24 cellular contexts compared by ENCODE assay signal in the genomic region with DNA sequence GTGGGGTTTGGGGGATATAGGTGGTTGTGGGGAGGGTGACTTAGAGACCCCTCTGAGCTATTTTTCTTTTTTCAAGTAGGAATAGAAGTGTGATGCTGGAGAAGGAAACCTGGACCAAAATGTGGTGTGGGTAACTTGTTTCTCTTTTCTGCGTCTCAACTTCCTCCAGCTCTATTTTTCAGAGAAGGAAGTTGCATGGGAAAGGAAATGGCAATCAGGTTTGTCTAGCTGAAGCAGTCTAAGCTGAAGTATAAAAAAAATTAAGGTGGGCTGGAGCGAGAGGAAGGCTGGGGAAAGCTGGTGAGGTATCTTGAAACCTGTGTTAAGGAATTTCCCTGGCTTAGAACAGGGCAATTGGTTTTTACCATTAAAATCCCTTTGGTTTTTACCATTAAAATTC. TPM values are rescaled to one million over a fixed set of nuclear protein-coding genes. Genes with fewer than 3 reads are reported as not detected.
DNase-seq lines count a peak whose midpoint lies in the region; ATAC-seq and TF ChIP-seq lines count a peak whose summit lies in the region.
"Had no signal": no experiment of that assay in that cellular context is flagged by ENCODE, and none has a peak within 500 bp of the region (broad histone marks: within the 10 kb centered on the region; RNA-seq: fewer than 3 reads in every experiment).

No MANE protein-coding gene starts in this region.

- no peaks in the 10 kb centered on the region for H3K9me2 ChIP-seq in PC-3 (replicated peaks; ENCODE audit: low read length)

- DNase-seq in activated naive CD4-positive, alpha-beta T cell treated with Interleukin-2 at 50 U/mL for 16 hours, result no peak
- DNase-seq in activated T-helper 1 cell treated with anti-CD3 and anti-CD28 coated beads, Interleukin-12 subunit alpha, Interleukin-12 subunit beta, Interleukin-2, Interleukin-4 antibody, amounts not matched to agents 30 ng/mL and 10 ng/mL and 1 ng/mL, durations not matched to agents 14 hours and 24 hours and 36 hours (ENCODE audit: low spot score), result no peak
- DNase-seq in NCI-H2171 treated with DMSO at 0.1 percent for 48 hours (lab: John Stamatoyannopoulos, UW) (no peak), PC-3 (no peak), iPS-NIHi7 (ENCODE audit: extremely low spot score) (no peak)
- DNase-seq: activated CD4-positive, alpha-beta memory T cell treated with anti-CD3 and anti-CD28 coated beads for 36 hours; activated T-cell treated with anti-CD3 and anti-CD28 coated beads, Interleukin-2, amount 50 U/mL, for 24 hours; body of pancreas; effector CD8-positive, alpha-beta T cell; foreskin melanocyte; left ventricle myocardium inferior; NCI-H526; OCI-M1; SHP77; WERI-Rb-1 had no signal

- H3K27me3 Mint-ChIP-seq in activated naive CD4-positive, alpha-beta T cell treated with anti-CD3 and anti-CD28 coated beads, Interleukin-2, amount 50 U/mL, for 24 hours, result no peaks in the 10 kb centered on the region
- no peaks in the 10 kb centered on the region for H3K27me3 Mint-ChIP-seq in IgD-negative memory B cell
- peaks cover 1% of the 10 kb centered on the region for H3K27me3 Mint-ChIP-seq in activated T-helper 1 cell treated with anti-CD3 and anti-CD28 coated beads, Interleukin-12 subunit alpha, Interleukin-12 subunit beta, Interleukin-2, Interleukin-4 antibody, amounts not matched to agents 30 ng/mL and 10 ng/mL and 1 ng/mL, durations not matched to agents 14 hours and 24 hours and 36 hours (ENCODE audit: insufficient read depth)
- no peaks in the 10 kb centered on the region for H3K27me3 Mint-ChIP-seq in stimulated activated memory B cell treated with anti-CD40 and anti-IgM and Interleukin-4, amounts not matched to agents 10 μg/mL and 1 μg/mL and 100 μg/mL, for 72 hours
- H3K27me3 Mint-ChIP-seq: activated CD4-positive, alpha-beta memory T cell treated with anti-CD3 and anti-CD28 coated beads for 36 hours; activated T-cell treated with anti-CD3 and anti-CD28 coated beads, Interleukin-2, amount 50 U/mL, for 24 hours; progenitor cell of endocrine pancreas had no signal

- H3K27ac ChIP-seq in PC-3 (ENCODE audit: low read length), result no peak overlapping the region
- H3K27ac ChIP-seq: body of pancreas, left ventricle myocardium inferior, neural progenitor cell, vagina, WERI-Rb-1 had no signal

- H3K79me2 ChIP-seq in PC-3 (ENCODE audit: low read length), result no peaks in the 10 kb centered on the region

- no peak overlapping the region for H3K4me2 ChIP-seq in PC-3 (ENCODE audit: low read length)
- H3K4me2 ChIP-seq: neural progenitor cell had no signal

- BruUV-seq in PC-3 (replicated peaks; lab: Mats Ljungman, UMichigan), result no TSS peak

- no peak for ATAC-seq in stimulated activated memory B cell treated with anti-CD40 and anti-IgM and Interleukin-4, amounts not matched to agents 10 μg/mL and 1 μg/mL and 100 μg/mL, for 72 hours
- ATAC-seq in PC-3, result no peak
- ATAC-seq: activated naive CD4-positive, alpha-beta T cell treated with anti-CD3 and anti-CD28 coated beads, Interleukin-2, amount 50 U/mL, for 72 hours; body of pancreas; HCT116 had no signal

- TF ChIP-seq CTCF in PC-3 (conservative IDR thresholded peaks at IDR 0.05; ENCODE audit: low read depth, low read length), result no peak

- H3K4me1 ChIP-seq in PC-3 (ENCODE audit: insufficient read depth, low read length), result no peaks in the 10 kb centered on the region
- H3K4me1 ChIP-seq: body of pancreas, left ventricle myocardium inferior, neural progenitor cell, vagina had no signal

- no peaks in the 10 kb centered on the region for H3K27me3 ChIP-seq in PC-3 (ENCODE audit: low read length)
- H3K27me3 ChIP-seq: body of pancreas, neural progenitor cell, vagina had no signal

- H3K9me3 Mint-ChIP-seq in activated naive CD4-positive, alpha-beta T cell treated with anti-CD3 and anti-CD28 coated beads, Interleukin-2, amount 50 U/mL, for 24 hours, result no peaks in the 10 kb centered on the region
- peaks cover 0 to 2% (median 0%) of the 10 kb centered on the region in 3 donors for H3K9me3 Mint-ChIP-seq in IgD-negative memory B cell
- peaks cover 27% of the 10 kb centered on the region for H3K9me3 Mint-ChIP-seq in activated T-helper 1 cell treated with anti-CD3 and anti-CD28 coated beads, Interleukin-12 subunit alpha, Interleukin-12 subunit beta, Interleukin-2, Interleukin-4 antibody, amounts not matched to agents 30 ng/mL and 10 ng/mL and 1 ng/mL, durations not matched to agents 14 hours and 24 hours and 36 hours
- no peaks in the 10 kb centered on the region for H3K9me3 Mint-ChIP-seq in stimulated activated memory B cell treated with anti-CD40 and anti-IgM and Interleukin-4, amounts not matched to agents 10 μg/mL and 1 μg/mL and 100 μg/mL, for 72 hours

- H3K36me3 ChIP-seq in PC-3 (ENCODE audit: low read depth, low read length), result no peaks in the 10 kb centered on the region
- H3K36me3 ChIP-seq: left ventricle myocardium inferior, neural progenitor cell, vagina, WERI-Rb-1 had no signal

- no peak overlapping the region for H3K4me3 ChIP-seq in PC-3 (ENCODE audit: low read length)
- H3K4me3 ChIP-seq: body of pancreas, left ventricle myocardium inferior, neural progenitor cell, vagina had no signal

- H4K20me1 ChIP-seq in PC-3 (ENCODE audit: low read length), result no peaks in the 10 kb centered on the region

- CTCF ChIA-PET in PC-3 (lab: Charles Lee), result no interaction called here

- no peak overlapping the region for H3K9ac ChIP-seq in PC-3 (ENCODE audit: low read length)
- H3K9ac ChIP-seq: neural progenitor cell had no signal

- POLR2A ChIA-PET in PC-3 (lab: Charles Lee; ENCODE audit: unreplicated experiment), result no interaction called here

- no peaks in the 10 kb centered on the region for H3F3A ChIP-seq in PC-3 (ENCODE audit: low read length, unreplicated experiment)

- H2AFZ ChIP-seq in PC-3 (ENCODE audit: low read length), result no peak overlapping the region
- H2AFZ ChIP-seq: neural progenitor cell had no signal

- intact Hi-C loops in activated T-helper 1 cell treated with anti-CD3 and anti-CD28 coated beads, Interleukin-12 subunit alpha, Interleukin-12 subunit beta, Interleukin-2, Interleukin-4 antibody, amounts not matched to agents 30 ng/mL and 10 ng/mL and 1 ng/mL, durations not matched to agents 14 hours and 24 hours and 36 hours (cut with micrococcal nuclease), result no loop called here
- intact Hi-C loops in PC-3 (cut with micrococcal nuclease), result no loop called here

- H3K27ac Mint-ChIP-seq in activated naive CD4-positive, alpha-beta T cell treated with anti-CD3 and anti-CD28 coated beads, Interleukin-2, amount 50 U/mL, for 24 hours, result peak overlapping the region; percentile 84
- peak overlapping the region; percentile 67 to 86 (median 71) for H3K27ac Mint-ChIP-seq in IgD-negative memory B cell
- peak overlapping the region; percentile 5 for H3K27ac Mint-ChIP-seq in activated T-helper 1 cell treated with anti-CD3 and anti-CD28 coated beads, Interleukin-12 subunit alpha, Interleukin-12 subunit beta, Interleukin-2, Interleukin-4 antibody, amounts not matched to agents 30 ng/mL and 10 ng/mL and 1 ng/mL, durations not matched to agents 14 hours and 24 hours and 36 hours
- H3K27ac Mint-ChIP-seq in stimulated activated memory B cell treated with anti-CD40 and anti-IgM and Interleukin-4, amounts not matched to agents 10 μg/mL and 1 μg/mL and 100 μg/mL, for 72 hours, result peak overlapping the region; percentile 69
- H3K27ac Mint-ChIP-seq: activated CD4-positive, alpha-beta memory T cell treated with anti-CD3 and anti-CD28 coated beads for 36 hours; activated naive CD4-positive, alpha-beta T cell treated with anti-CD3 and anti-CD28 coated beads, Interleukin-2, amount 50 U/mL, for 72 hours; activated T-cell treated with anti-CD3 and anti-CD28 coated beads, Interleukin-2, amount 50 U/mL, for 24 hours; neural progenitor cell; progenitor cell of endocrine pancreas had no signal

- H3K9me3 ChIP-seq in PC-3 (ENCODE audit: low read length), result no peaks in the 10 kb centered on the region
- H3K9me3 ChIP-seq: vagina had no signal

- H3K4me1 Mint-ChIP-seq in activated naive CD4-positive, alpha-beta T cell treated with anti-CD3 and anti-CD28 coated beads, Interleukin-2, amount 50 U/mL, for 24 hours, result peaks cover 55% of the 10 kb centered on the region
- peaks cover 8 to 12% (median 11%) of the 10 kb centered on the region in 3 donors for H3K4me1 Mint-ChIP-seq in IgD-negative memory B cell
- peaks cover 14% of the 10 kb centered on the region for H3K4me1 Mint-ChIP-seq in activated T-helper 1 cell treated with anti-CD3 and anti-CD28 coated beads, Interleukin-12 subunit alpha, Interleukin-12 subunit beta, Interleukin-2, Interleukin-4 antibody, amounts not matched to agents 30 ng/mL and 10 ng/mL and 1 ng/mL, durations not matched to agents 14 hours and 24 hours and 36 hours (ENCODE audit: low read depth)
- H3K4me1 Mint-ChIP-seq in stimulated activated memory B cell treated with anti-CD40 and anti-IgM and Interleukin-4, amounts not matched to agents 10 μg/mL and 1 μg/mL and 100 μg/mL, for 72 hours, result peaks cover 10% of the 10 kb centered on the region

- peaks cover 4% of the 10 kb centered on the region for H3K36me3 Mint-ChIP-seq in activated naive CD4-positive, alpha-beta T cell treated with anti-CD3 and anti-CD28 coated beads, Interleukin-2, amount 50 U/mL, for 24 hours
- no peaks in the 10 kb centered on the region for H3K36me3 Mint-ChIP-seq in IgD-negative memory B cell
- peaks cover 7% of the 10 kb centered on the region for H3K36me3 Mint-ChIP-seq in activated T-helper 1 cell treated with anti-CD3 and anti-CD28 coated beads, Interleukin-12 subunit alpha, Interleukin-12 subunit beta, Interleukin-2, Interleukin-4 antibody, amounts not matched to agents 30 ng/mL and 10 ng/mL and 1 ng/mL, durations not matched to agents 14 hours and 24 hours and 36 hours (ENCODE audit: low read depth)
- H3K36me3 Mint-ChIP-seq in stimulated activated memory B cell treated with anti-CD40 and anti-IgM and Interleukin-4, amounts not matched to agents 10 μg/mL and 1 μg/mL and 100 μg/mL, for 72 hours, result peaks cover 5% of the 10 kb centered on the region

- H3K4me3 Mint-ChIP-seq in activated naive CD4-positive, alpha-beta T cell treated with anti-CD3 and anti-CD28 coated beads, Interleukin-2, amount 50 U/mL, for 24 hours, result peak overlapping the region; percentile 49
- peak overlapping the region in 2 of 4 donors; percentile 22 to 57 for H3K4me3 Mint-ChIP-seq in IgD-negative memory B cell
- no peak overlapping the region for H3K4me3 Mint-ChIP-seq in activated T-helper 1 cell treated with anti-CD3 and anti-CD28 coated beads, Interleukin-12 subunit alpha, Interleukin-12 subunit beta, Interleukin-2, Interleukin-4 antibody, amounts not matched to agents 30 ng/mL and 10 ng/mL and 1 ng/mL, durations not matched to agents 14 hours and 24 hours and 36 hours
- no peak overlapping the region for H3K4me3 Mint-ChIP-seq in stimulated activated memory B cell treated with anti-CD40 and anti-IgM and Interleukin-4, amounts not matched to agents 10 μg/mL and 1 μg/mL and 100 μg/mL, for 72 hours
- H3K4me3 Mint-ChIP-seq: activated CD4-positive, alpha-beta memory T cell treated with anti-CD3 and anti-CD28 coated beads for 36 hours; activated T-cell treated with anti-CD3 and anti-CD28 coated beads, Interleukin-2, amount 50 U/mL, for 24 hours; neural progenitor cell had no signal

RNA-seq across cellular contexts. Expression of a gene that starts 34.2 kb away (rescaled TPM):
- 15.8 TPM for polyA plus RNA-seq in IgD-negative memory B cell
- 4.8 and 6.8 TPM in 2 replicates for total RNA-seq in activated T-helper 1 cell treated with anti-CD3 and anti-CD28 coated beads, Interleukin-12 subunit alpha, Interleukin-12 subunit beta, Interleukin-2, Interleukin-4 antibody, amounts not matched to agents 30 ng/mL and 10 ng/mL and 1 ng/mL, durations not matched to agents 14 hours and 24 hours and 36 hours
- total RNA-seq in PC-3 (2014; rRNA removed), result not detected in 2 replicates
- total RNA-seq: MCF 10A had no signal

RNA-seq across cellular contexts. Expression of a gene that starts 55.0 kb away (rescaled TPM):
- polyA plus RNA-seq in IgD-negative memory B cell, result 47.0 TPM
- 164 and 178 TPM in 2 replicates for total RNA-seq in activated T-helper 1 cell treated with anti-CD3 and anti-CD28 coated beads, Interleukin-12 subunit alpha, Interleukin-12 subunit beta, Interleukin-2, Interleukin-4 antibody, amounts not matched to agents 30 ng/mL and 10 ng/mL and 1 ng/mL, durations not matched to agents 14 hours and 24 hours and 36 hours
- total RNA-seq in PC-3 (2014; rRNA removed), result 44.5 and 69.3 TPM in 2 replicates

Comparison
In these comparisons a context has a peak if more than half of its experiments do, and no peak if none do; other contexts are left out.
1. H3K27ac Mint-ChIP-seq: peak in every context shown above with its lines; median percentile 84 in activated naive CD4-positive, alpha-beta T cell treated with anti-CD3 and anti-CD28 coated beads, Interleukin-2, amount 50 U/mL, for 24 hours; 71 in IgD-negative memory B cell; 69 in stimulated activated memory B cell treated with anti-CD40 and anti-IgM and Interleukin-4, amounts not matched to agents 10 μg/mL and 1 μg/mL and 100 μg/mL, for 72 hours; 5 in activated T-helper 1 cell treated with anti-CD3 and anti-CD28 coated beads, Interleukin-12 subunit alpha, Interleukin-12 subunit beta, Interleukin-2, Interleukin-4 antibody, amounts not matched to agents 30 ng/mL and 10 ng/mL and 1 ng/mL, durations not matched to agents 14 hours and 24 hours and 36 hours.